In genomic region chr1:71054791-71055190, GRCh38 we compare ENCODE assay signal across 1 cellular context.
TF ChIP-seq lines count a peak whose summit lies in the region.

No MANE protein-coding gene starts in this region.

TF ChIP-seq in HepG2, 621 proteins besides CTCF, POLR2A, EP300 and RAD21:
- no peak for TF ChIP-seq ATF5 (CRISPR knock-in tag; IDR thresholded peaks at IDR 0.05; ENCODE audit: low read depth)
- TF ChIP-seq ZNF44 (CRISPR knock-in tag; IDR thresholded peaks at IDR 0.05) = no peak
- TF ChIP-seq ZNF160 (CRISPR knock-in tag; IDR thresholded peaks at IDR 0.05) = no peak
- no peak for TF ChIP-seq CREB1 (IDR thresholded peaks at IDR 0.05)
- no peak for TF ChIP-seq CREB1 (CRISPR knock-in tag; IDR thresholded peaks at IDR 0.05)
- peak; percentile 2; the same call in 1 of the 2 replicates for TF ChIP-seq POLR2G (IDR thresholded peaks at IDR 0.05; ENCODE audit: low read depth, low read length)
- TF ChIP-seq THAP11 (CRISPR knock-in tag; IDR thresholded peaks at IDR 0.05) = no peak
